ENCODE assay signal across 8 cellular contexts in the genomic region with DNA sequence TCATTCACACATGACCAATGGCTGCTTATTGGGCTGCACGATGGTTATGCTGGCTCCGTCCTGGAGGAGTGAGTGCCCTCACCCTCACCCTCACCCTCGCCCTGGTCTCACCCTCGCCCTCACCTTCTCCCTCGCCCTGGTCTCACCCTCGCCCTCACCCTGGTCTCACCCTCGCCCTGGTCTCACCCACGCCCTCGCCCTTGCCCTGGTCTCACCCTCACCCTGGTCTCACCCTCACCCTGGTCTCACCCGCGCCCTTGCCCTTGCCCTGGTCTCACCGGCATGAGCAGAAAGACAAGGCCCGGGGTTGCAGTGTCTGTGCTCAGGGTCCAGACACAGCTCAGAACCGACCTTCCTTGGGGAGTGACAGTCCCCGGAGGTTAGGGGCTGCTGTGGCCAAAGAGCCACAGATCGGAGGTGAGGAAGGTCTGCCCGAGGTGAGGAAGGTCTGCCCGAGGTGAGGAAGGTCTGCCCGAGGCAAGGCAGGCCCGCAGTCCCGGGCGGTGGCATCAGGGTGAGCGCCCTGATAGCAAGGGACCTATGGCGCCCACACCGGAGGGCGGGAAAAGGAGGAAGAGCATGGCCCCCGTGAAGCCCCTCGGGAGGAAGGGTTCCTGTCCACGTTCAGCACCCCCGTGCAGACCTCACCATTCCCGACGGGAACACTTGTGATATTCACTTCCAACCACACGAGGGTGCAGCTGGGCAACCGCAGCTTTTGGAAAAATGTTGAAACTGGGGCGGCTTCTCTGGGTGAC.
DNase-seq lines count a peak whose midpoint lies in the region; ATAC-seq, FAIRE-seq and TF ChIP-seq lines count a peak whose summit lies in the region.

No MANE protein-coding gene starts in this region.

- H3K27me3 Mint-ChIP-seq in MCF 10A (ENCODE audit: insufficient read depth, unreplicated experiment): peaks cover 37% of the 10 kb centered on the region

- H3K36me3 ChIP-seq in A673 (ENCODE audit: insufficient read depth, low read length, poor library complexity, severe bottlenecking): no peaks in the 10 kb centered on the region
- no peaks in the 10 kb centered on the region for H3K36me3 ChIP-seq in keratinocyte (ENCODE audit: control insufficient read depth in 2 of 2, extremely low read depth in 1 of 2, insufficient read depth in 2 of 2, low read length in 2 of 2)
- H3K36me3 ChIP-seq in tibial artery: no peaks in the 10 kb centered on the region

- no peak overlapping the region for H3K4me3 Mint-ChIP-seq in MCF 10A (ENCODE audit: unreplicated experiment)

- TF ChIP-seq CTCF in A673 (conservative IDR thresholded peaks at IDR 0.05; ENCODE audit: low read depth, low read length): peak; percentile 76
- TF ChIP-seq CTCF in MCF 10A (IDR thresholded peaks at IDR 0.05; ENCODE audit: unreplicated experiment): peak; percentile 56
- peak; percentile 66 to 72 (median 72) for TF ChIP-seq CTCF in keratinocyte (optimal IDR thresholded peaks at IDR 0.05 in 1 of 3, IDR thresholded peaks at IDR 0.05 in 1 of 3, conservative IDR thresholded peaks at IDR 0.05 in 1 of 3; ENCODE audit: extremely low read depth in 1 of 3, insufficient read depth in 2 of 3, low read length in 3 of 3)
- TF ChIP-seq CTCF in tibial artery (IDR thresholded peaks at IDR 0.05): peak; percentile 76

- H3K27me3 ChIP-seq in A673 (replicated peaks; ENCODE audit: insufficient read depth, low read depth, low read length, poor library complexity) (no peaks in the 10 kb centered on the region), keratinocyte (ENCODE audit: control insufficient read depth, extremely low read depth, insufficient read depth, low read length) (peaks cover 9% of the 10 kb centered on the region), tibial artery (peaks cover 0 to 12% of the 10 kb centered on the region in 2 donors)

- H3K9me3 ChIP-seq in A673 (ENCODE audit: low read depth, low read length, poor library complexity, severe bottlenecking) (no peaks in the 10 kb centered on the region), keratinocyte (ENCODE audit: control insufficient read depth, low read depth, low read length) (no peaks in the 10 kb centered on the region), tibial artery (no peaks in the 10 kb centered on the region)

- FAIRE-seq in keratinocyte (lab: Jason Lieb, UNC): peak; percentile 46

- H3K4me1 ChIP-seq in A673 (ENCODE audit: insufficient read depth, low read length, poor library complexity, severe bottlenecking) (no peaks in the 10 kb centered on the region), keratinocyte (ENCODE audit: control insufficient read depth, extremely low read depth, insufficient read depth, low read length) (peaks cover 2% of the 10 kb centered on the region), tibial artery (peaks cover 0 to 11% (median 7%) of the 10 kb centered on the region in 4 donors)

- BruUV-seq in A673 (replicated peaks; lab: Mats Ljungman, UMichigan) (no TSS peak), MCF 10A (replicated peaks; lab: Mats Ljungman, UMichigan) (no TSS peak)

- H2AFZ ChIP-seq in keratinocyte (ENCODE audit: control insufficient read depth, low read length): no peak overlapping the region

- H3K27ac Mint-ChIP-seq in MCF 10A (ENCODE audit: low read depth, unreplicated experiment): no peak overlapping the region

- POLR2A ChIA-PET in A673 (lab: Charles Lee; ENCODE audit: low non-redundant PET): no interaction called here
- POLR2A ChIA-PET in MCF 10A (lab: Yijun Ruan, JAX): no interaction called here

- H3K4me2 ChIP-seq in keratinocyte (ENCODE audit: control insufficient read depth, extremely low read depth, insufficient read depth, low read depth, low read length): no peak overlapping the region

- H3K27ac ChIP-seq in A673 (ENCODE audit: low read depth, low read length, poor library complexity, severe bottlenecking) (no peak overlapping the region), keratinocyte (ENCODE audit: control insufficient read depth, insufficient read depth, low read length) (no peak overlapping the region), tibial artery (no peak overlapping the region)

- ATAC-seq in GM19395 (IDR thresholded peaks at IDR 0.05; ENCODE audit: unreplicated experiment): no peak
- ATAC-seq in GM21381 (IDR thresholded peaks at IDR 0.05; ENCODE audit: unreplicated experiment): no peak

- intact Hi-C loops in A673 (cut with micrococcal nuclease; ENCODE audit: unreplicated experiment) (loop anchor here (2.0 kb wide), 1 partner anchor 360 kb away; no protein-coding TSS in a partner anchor), MCF 10A (cut with micrococcal nuclease) (loop anchor here (1.0 to 10.0 kb wide), 3 partner anchors 153 to 360 kb away; partner anchors contain the start of gene LAMP1), tibial artery (cut with DNase I; ENCODE audit: low total_unique reads) (loop anchor here (10.0 kb wide), 1 partner anchor 120 kb away; the partner anchor contains the start of gene PROZ)

- no peaks in the 10 kb centered on the region for H4K20me1 ChIP-seq in keratinocyte (ENCODE audit: control insufficient read depth, extremely low read depth, insufficient read depth, low read length)

- dilution Hi-C loops in keratinocyte (cut with MboI; ENCODE audit: extremely low pct_ligation_motif_present, low sequenced_read_pairs): no loop called here

- H3K79me2 ChIP-seq in keratinocyte (ENCODE audit: control insufficient read depth, insufficient read depth, low read length): no peaks in the 10 kb centered on the region

- H3K4me3 ChIP-seq in A673 (ENCODE audit: low read depth, low read length, poor library complexity, severe bottlenecking) (no peak overlapping the region), keratinocyte (ENCODE audit: control insufficient read depth in 2 of 3, extremely low read depth in 1 of 3, insufficient read depth in 2 of 3, low read depth in 1 of 3, low read length in 3 of 3) (no peak overlapping the region), tibial artery (no peak overlapping the region)

- H3K4me1 Mint-ChIP-seq in MCF 10A (ENCODE audit: insufficient read depth, unreplicated experiment): no peaks in the 10 kb centered on the region

- no peaks in the 10 kb centered on the region for H3K9me3 Mint-ChIP-seq in MCF 10A (ENCODE audit: unreplicated experiment)

- H3K36me3 Mint-ChIP-seq in MCF 10A (ENCODE audit: insufficient read depth, unreplicated experiment): no peaks in the 10 kb centered on the region

- CTCF ChIA-PET in A673 (lab: Charles Lee): interaction anchor here (1.0 kb wide), 1 partner anchor 92 kb away, joined by 3 read pairs; no protein-coding TSS in a partner anchor
- CTCF ChIA-PET in MCF 10A (lab: Yijun Ruan, JAX): interaction anchor here (0.6 to 1.7 kb wide), 11 partner anchors 20 to 454 kb away, joined by 3 to 6 read pairs (median 3); no protein-coding TSS in a partner anchor

- no peak overlapping the region for H3K9ac ChIP-seq in keratinocyte (ENCODE audit: control insufficient read depth, extremely low read depth, insufficient read depth, low read length)

- DNase-seq in A673 (ENCODE audit: low spot score): peak; percentile 74
- peak; percentile 51 for DNase-seq in HT1080 (ENCODE audit: low read depth)
- DNase-seq in MCF 10A (ENCODE audit: unreplicated experiment): peak; percentile 71
- no peak for DNase-seq in keratinocyte (ENCODE audit: low read depth, low spot score)
- DNase-seq in tibial artery: peak in 1 of 2 donors; percentile 47
- no peak for DNase-seq in NOMO-1 treated with DMSO at 0.1 percent for 48 hours (lab: John Stamatoyannopoulos, UW; ENCODE audit: unreplicated experiment)

- H3K9me1 ChIP-seq in keratinocyte (ENCODE audit: control insufficient read depth, extremely low read depth, insufficient read depth, low read length): no peaks in the 10 kb centered on the region

Comparison
In these comparisons a context has a peak if more than half of its experiments do, and no peak if none do; other contexts are left out.
1. DNase-seq: peak in A673 (single experiment), HT1080 (single experiment) and MCF 10A (single experiment); none in keratinocyte (single experiment) and NOMO-1 treated with DMSO at 0.1 percent for 48 hours (single experiment).
2. Peak in every context shown above with its lines, with median percentiles within 50 percentile points of each other: CTCF ChIP-seq.